In the genomic region with DNA sequence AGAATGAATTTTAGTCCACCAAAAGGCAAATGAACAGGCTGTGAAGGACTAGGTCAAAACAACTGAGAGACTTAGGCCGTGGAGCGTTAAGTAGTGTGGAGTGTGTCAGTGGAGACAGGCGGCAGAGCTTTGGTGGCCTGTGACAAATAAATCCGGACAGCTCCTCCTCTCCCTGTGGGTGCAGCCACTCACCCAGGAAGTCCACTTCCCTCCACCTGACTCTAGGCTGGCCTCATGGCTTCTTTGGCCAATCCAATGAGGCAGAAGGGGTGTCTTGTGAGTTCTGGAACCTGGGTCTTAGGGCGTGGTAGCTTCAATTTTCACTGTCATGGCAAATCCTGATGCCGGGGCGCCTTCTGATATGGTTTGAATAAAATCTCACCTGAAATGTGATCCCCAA, we compare ENCODE assay signal across 19 cellular contexts.
"Had no signal": no experiment of that assay in that cellular context is flagged by ENCODE, and none has a peak within 500 bp of the region (broad histone marks: within the 10 kb centered on the region; RNA-seq: fewer than 3 reads in every experiment).

No MANE protein-coding gene starts in this region.

- H3K27ac ChIP-seq: breast epithelium, colonic mucosa, gastroesophageal sphincter, stomach, suprapubic skin, tibial nerve had no signal

- H3K27me3 ChIP-seq: colonic mucosa, tibial nerve had no signal

- DNase-seq: activated B cell treated with CpG ODN at 0.5 μM for 24 hours; activated CD4-positive, alpha-beta T cell treated with anti-CD3 and anti-CD28 coated beads for 36 hours; activated CD4-positive, alpha-beta T cell treated with anti-CD3 and anti-CD28 coated beads, Interleukin-2, amount 50 U/mL, for 4 hours; activated naive CD4-positive, alpha-beta T cell treated with Interleukin-2 at 50 U/mL for 16 hours; activated naive CD8-positive, alpha-beta T cell treated with anti-CD3 and anti-CD28 coated beads, Interleukin-2, amount 10 ng/mL, durations not matched to agents 7 days and 5 days; amniotic stem cell; colonic mucosa; hypothalamus; left ventricle myocardium superior; small intestine; stomach; T-helper 1 cell; T1000 had no signal

- ATAC-seq: activated CD4-positive, alpha-beta T cell treated with anti-CD3 and anti-CD28 coated beads for 36 hours; gastroesophageal sphincter; left ventricle myocardium superior; sciatic nerve; stimulated activated memory B cell treated with anti-CD40 and anti-IgM and Interleukin-4, amounts not matched to agents 10 μg/mL and 1 μg/mL and 100 μg/mL, for 72 hours had no signal

- H3K9me3 ChIP-seq: colonic mucosa had no signal

- H3K4me1 ChIP-seq: breast epithelium, colonic mucosa, gastroesophageal sphincter had no signal

- H3K4me3 ChIP-seq: breast epithelium, colonic mucosa, gastroesophageal sphincter, stomach, suprapubic skin, tibial nerve had no signal

- H3K36me3 ChIP-seq: breast epithelium, colonic mucosa, gastroesophageal sphincter, stomach, suprapubic skin, tibial nerve had no signal
